8 cellular contexts compared by ENCODE assay signal in the genomic region with DNA sequence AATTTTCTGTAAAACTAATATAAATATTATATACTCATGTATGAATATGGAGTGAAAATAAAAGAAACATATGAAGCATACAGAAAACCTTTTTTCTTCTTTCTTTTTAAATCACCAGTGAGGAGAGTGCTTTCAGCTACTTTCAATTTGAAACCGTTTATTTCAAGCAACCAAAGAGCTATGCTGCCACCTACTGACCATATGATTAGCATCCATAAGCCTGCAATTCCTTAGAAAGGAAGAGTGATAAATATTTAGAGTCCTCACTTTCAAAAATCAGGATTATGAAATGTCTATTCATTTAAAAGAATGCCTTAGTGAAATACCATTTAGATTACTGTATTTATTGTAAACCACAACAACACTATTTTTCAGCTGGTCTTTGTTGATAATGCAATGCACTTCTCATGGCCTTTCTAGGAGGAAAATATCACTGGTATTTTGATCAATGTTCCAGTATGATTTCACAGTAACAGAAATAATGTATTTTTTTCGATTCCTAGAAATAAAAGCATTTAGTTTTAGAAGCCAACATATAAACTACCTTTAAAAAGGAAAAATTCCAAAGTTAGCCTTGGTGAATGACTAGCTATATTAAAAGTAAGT.
DNase-seq lines count a peak whose midpoint lies in the region; ATAC-seq and TF ChIP-seq lines count a peak whose summit lies in the region.

No MANE protein-coding gene starts in this region.

- H3K9ac ChIP-seq in SK-N-MC (ENCODE audit: insufficient read length): no peak overlapping the region

- no peaks in the 10 kb centered on the region for H3K27me3 ChIP-seq in BE2C

- H3K4me3 ChIP-seq in BE2C (ENCODE audit: low read depth, low read length) (no peak overlapping the region; the same call in 1 of the 2 replicates), SK-N-MC (no peak overlapping the region), fibroblast of mammary gland (ENCODE audit: control insufficient read depth, low read depth, low read length) (no peak overlapping the region)

- H3K27ac ChIP-seq in SK-N-MC: no peak overlapping the region; the same call in 1 of the 2 replicates

- peak; percentile 92 for ATAC-seq in GM18502 (IDR thresholded peaks at IDR 0.05; ENCODE audit: poor library complexity, unreplicated experiment)
- peak; percentile 84 for ATAC-seq in HG02840 (IDR thresholded peaks at IDR 0.05; ENCODE audit: low FRiP score, unreplicated experiment)

- no peaks in the 10 kb centered on the region for H3K27me3 Mint-ChIP-seq in osteocyte (ENCODE audit: unreplicated experiment)

- peaks cover 7% of the 10 kb centered on the region for H3K4me1 Mint-ChIP-seq in osteocyte (ENCODE audit: unreplicated experiment)

- no peaks in the 10 kb centered on the region for H3K9me3 ChIP-seq in BE2C
- no peaks in the 10 kb centered on the region for H3K9me3 ChIP-seq in SK-N-MC (ENCODE audit: low read depth, low read length)

- no peaks in the 10 kb centered on the region for H3K36me3 Mint-ChIP-seq in osteocyte (ENCODE audit: unreplicated experiment)

- H3K36me3 ChIP-seq in BE2C (no peaks in the 10 kb centered on the region), SK-N-MC (ENCODE audit: insufficient read depth, low read length) (no peaks in the 10 kb centered on the region)

- no peak overlapping the region for H3K27ac Mint-ChIP-seq in osteocyte (ENCODE audit: unreplicated experiment)

- TF ChIP-seq CTCF in BE2C (IDR thresholded peaks at IDR 0.05; ENCODE audit: low read depth, low read length): peak; percentile 84
- peak; percentile 80 for TF ChIP-seq CTCF in fibroblast of mammary gland (conservative IDR thresholded peaks at IDR 0.05; ENCODE audit: control insufficient read depth, insufficient read depth, low read depth, low read length)
- peak; percentile 86 for TF ChIP-seq CTCF in osteocyte (IDR thresholded peaks at IDR 0.05)

- peaks cover 23% of the 10 kb centered on the region for H3K4me1 ChIP-seq in BE2C

- no peak overlapping the region for H3K4me3 Mint-ChIP-seq in osteocyte (ENCODE audit: unreplicated experiment)

- DNase-seq in BE2C: peak; percentile 62
- peak; percentile 83 for DNase-seq in NCI-H1092 treated with DMSO at 0.1 percent for 48 hours (lab: John Stamatoyannopoulos, UW)
- peak; percentile 86 for DNase-seq in SK-N-MC (ENCODE audit: low read depth, low spot score)
- DNase-seq in fibroblast of mammary gland (ENCODE audit: low read depth): peak; percentile 79
- no peak for DNase-seq in osteocyte (ENCODE audit: extremely low spot score, unreplicated experiment)
- DNase-seq in activated naive CD4-positive, alpha-beta T cell treated with Interleukin-2 at 50 U/mL for 16 hours: no peak

- no peaks in the 10 kb centered on the region for H3K9me3 Mint-ChIP-seq in osteocyte (ENCODE audit: unreplicated experiment)

Comparison
In these comparisons a context has a peak if more than half of its experiments do, and no peak if none do; other contexts are left out.
1. DNase-seq: peak in BE2C (single experiment), NCI-H1092 treated with DMSO at 0.1 percent for 48 hours (single experiment), SK-N-MC (single experiment) and fibroblast of mammary gland (single experiment); none in osteocyte (single experiment) and activated naive CD4-positive, alpha-beta T cell treated with Interleukin-2 at 50 U/mL for 16 hours (single experiment).
2. Peak in every context shown above with its lines, with median percentiles within 50 percentile points of each other: CTCF ChIP-seq.